In genomic region chr3:120017692-120018091, GRCh38 we compare ENCODE assay signal across 21 cellular contexts.
DNase-seq lines count a peak whose midpoint lies in the region; ATAC-seq and TF ChIP-seq lines count a peak whose summit lies in the region.
"Had no signal": no experiment of that assay in that cellular context is flagged by ENCODE, and none has a peak within 500 bp of the region (broad histone marks: within the 10 kb centered on the region; RNA-seq: fewer than 3 reads in every experiment).

No MANE protein-coding gene starts in this region.

- DNase-seq in stimulated activated naive CD8-positive, alpha-beta T cell treated with anti-CD3 and anti-CD28 coated beads, Interleukin-15, Interleukin-2, amounts not matched to agents 100 U/mL and 50 U/mL, for 24 hours: no peak
- DNase-seq in GM23338 (ENCODE audit: low spot score) (no peak), WTC11 (ENCODE audit: low spot score) (no peak), left lobe of liver (ENCODE audit: low spot score) (no peak), immature natural killer cell (no peak), SJCRH30 (no peak)
- DNase-seq: Calu3; CD8-positive, alpha-beta memory T cell; DMS153; H9; NCI-H1048; NCI-H1417 treated with DMSO at 0.1 percent for 48 hours; NCI-H187; NCI-H2107; NCI-H446 treated with DMSO at 0.1 percent for 48 hours; NCI-H526 treated with DMSO at 0.1 percent for 48 hours; OCI-M1 had no signal

- H3K36me3 ChIP-seq in GM23338 (ENCODE audit: insufficient read depth) (no peaks in the 10 kb centered on the region), SJCRH30 (peaks cover 2% of the 10 kb centered on the region; the same call in 1 of the 2 replicates)
- H3K36me3 ChIP-seq: BLaER1 treated with 17β-estradiol and CSF1 and Interleukin-3, amounts not matched to agents 10 nM and 100 nM had no signal

- H3K36me3 Mint-ChIP-seq in stimulated activated naive CD8-positive, alpha-beta T cell treated with anti-CD3 and anti-CD28 coated beads, Interleukin-15, Interleukin-2, amounts not matched to agents 100 ng/mL and 50 ng/mL, for 24 hours (ENCODE audit: low read depth): peaks cover 4% of the 10 kb centered on the region
- H3K36me3 Mint-ChIP-seq in GM23338 (ENCODE audit: low read depth): no peaks in the 10 kb centered on the region
- no peaks in the 10 kb centered on the region for H3K36me3 Mint-ChIP-seq in WTC11
- no peaks in the 10 kb centered on the region for H3K36me3 Mint-ChIP-seq in immature natural killer cell

- peaks cover 40% of the 10 kb centered on the region for H4K20me1 ChIP-seq in GM23338 (replicated peaks; ENCODE audit: insufficient read depth)

- H3K27me3 ChIP-seq in GM23338 (ENCODE audit: insufficient read depth) (no peaks in the 10 kb centered on the region), SJCRH30 (no peaks in the 10 kb centered on the region)
- H3K27me3 ChIP-seq: BLaER1 treated with 17β-estradiol and CSF1 and Interleukin-3, amounts not matched to agents 10 nM and 100 nM; SJSA1 had no signal

- CTCF ChIA-PET in WTC11 (lab: Charles Lee): no interaction called here

- ATAC-seq in stimulated activated naive CD8-positive, alpha-beta T cell treated with anti-CD3 and anti-CD28 coated beads, Interleukin-15, Interleukin-2, amounts not matched to agents 100 U/mL and 50 U/mL, for 24 hours: no peak
- ATAC-seq in GM23338 (no peak), WTC11 (no peak), left lobe of liver (no peak)

- H3K27ac Mint-ChIP-seq in stimulated activated naive CD8-positive, alpha-beta T cell treated with anti-CD3 and anti-CD28 coated beads, Interleukin-15, Interleukin-2, amounts not matched to agents 100 ng/mL and 50 ng/mL, for 24 hours: peak overlapping the region; percentile 9
- H3K27ac Mint-ChIP-seq in GM23338 (peak overlapping the region; percentile 9; the same call in 1 of the 2 replicates), WTC11 (peak overlapping the region; percentile 62; the same call in 1 of the 2 replicates), immature natural killer cell (peak overlapping the region in 2 of 6 donors; percentile 38 to 41)

- peaks cover 100% of the 10 kb centered on the region for H3K79me2 ChIP-seq in GM23338 (replicated peaks; ENCODE audit: insufficient read depth)

- no peak overlapping the region for H3K4me3 Mint-ChIP-seq in stimulated activated naive CD8-positive, alpha-beta T cell treated with anti-CD3 and anti-CD28 coated beads, Interleukin-15, Interleukin-2, amounts not matched to agents 100 ng/mL and 50 ng/mL, for 24 hours
- H3K4me3 Mint-ChIP-seq in GM23338 (no peak overlapping the region), WTC11 (no peak overlapping the region), immature natural killer cell (no peak overlapping the region)
- H3K4me3 Mint-ChIP-seq: H9 had no signal

- 0 out of 2 replicates have a peak, but pooled peaks cover 3% of the 10 kb centered on the region for H3K9me3 ChIP-seq in SJCRH30 (replicated peaks)
- H3K9me3 ChIP-seq: SJSA1 had no signal

- H3K9me2 ChIP-seq in GM23338 (ENCODE audit: insufficient read depth): no peaks in the 10 kb centered on the region

- no peaks in the 10 kb centered on the region for H3K27me3 Mint-ChIP-seq in stimulated activated naive CD8-positive, alpha-beta T cell treated with anti-CD3 and anti-CD28 coated beads, Interleukin-15, Interleukin-2, amounts not matched to agents 100 ng/mL and 50 ng/mL, for 24 hours
- no peaks in the 10 kb centered on the region for H3K27me3 Mint-ChIP-seq in GM23338 (ENCODE audit: insufficient read depth, low read depth, poor library complexity)
- no peaks in the 10 kb centered on the region for H3K27me3 Mint-ChIP-seq in WTC11 (ENCODE audit: low read depth)
- no peaks in the 10 kb centered on the region for H3K27me3 Mint-ChIP-seq in immature natural killer cell (ENCODE audit: low read depth in 3 of 3)
- H3K27me3 Mint-ChIP-seq: CD8-positive, alpha-beta memory T cell; IgD-negative memory B cell had no signal

- H3K4me1 ChIP-seq in GM23338 (ENCODE audit: insufficient read depth) (peaks cover 10% of the 10 kb centered on the region), SJCRH30 (0 out of 2 replicates have a peak, but pooled peaks cover 4% of the 10 kb centered on the region)

- no peak overlapping the region for H3K4me2 ChIP-seq in GM23338
- H3K4me2 ChIP-seq: BLaER1 treated with 17β-estradiol and CSF1 and Interleukin-3, amounts not matched to agents 10 nM and 100 nM had no signal

- no peak for TF ChIP-seq CTCF in GM23338 (conservative IDR thresholded peaks at IDR 0.05; ENCODE audit: low read depth in 2 of 2)
- no peak for TF ChIP-seq CTCF in WTC11 (IDR thresholded peaks at IDR 0.05)

- no peaks in the 10 kb centered on the region for H3F3A ChIP-seq in GM23338 (replicated peaks; ENCODE audit: low read depth)

- peaks cover 67% of the 10 kb centered on the region for H3K4me1 Mint-ChIP-seq in stimulated activated naive CD8-positive, alpha-beta T cell treated with anti-CD3 and anti-CD28 coated beads, Interleukin-15, Interleukin-2, amounts not matched to agents 100 ng/mL and 50 ng/mL, for 24 hours (ENCODE audit: low read depth)
- H3K4me1 Mint-ChIP-seq in GM23338 (peaks cover 26% of the 10 kb centered on the region), WTC11 (peaks cover 34% of the 10 kb centered on the region), immature natural killer cell (peaks cover 73 to 96% of the 10 kb centered on the region in 2 donors)

- H3K9me3 Mint-ChIP-seq in stimulated activated naive CD8-positive, alpha-beta T cell treated with anti-CD3 and anti-CD28 coated beads, Interleukin-15, Interleukin-2, amounts not matched to agents 100 ng/mL and 50 ng/mL, for 24 hours: no peaks in the 10 kb centered on the region
- H3K9me3 Mint-ChIP-seq in GM23338 (no peaks in the 10 kb centered on the region), WTC11 (no peaks in the 10 kb centered on the region), immature natural killer cell (no peaks in the 10 kb centered on the region)
- H3K9me3 Mint-ChIP-seq: CD8-positive, alpha-beta memory T cell; H9; IgD-negative memory B cell had no signal

- H3K27ac ChIP-seq in GM23338 (ENCODE audit: low read depth) (no peak overlapping the region), SJCRH30 (no peak overlapping the region)
- H3K27ac ChIP-seq: BLaER1 treated with 17β-estradiol and CSF1 and Interleukin-3, amounts not matched to agents 10 nM and 100 nM; SJSA1 had no signal

- POLR2A ChIA-PET in WTC11 (lab: Charles Lee): no interaction called here

- H3K4me3 ChIP-seq in GM23338 (no peak overlapping the region), SJCRH30 (no peak overlapping the region)
- H3K4me3 ChIP-seq: BLaER1 treated with 17β-estradiol and CSF1 and Interleukin-3, amounts not matched to agents 10 nM and 100 nM; SJSA1 had no signal

- H2AFZ ChIP-seq in GM23338: no peak overlapping the region

TF ChIP-seq in GM23338, 12 proteins besides CTCF, POLR2A, EP300 and RAD21:
- TF ChIP-seq STAT1 (IDR thresholded peaks at IDR 0.05; ENCODE audit: unreplicated experiment): no peak

TF ChIP-seq in WTC11, 78 proteins besides CTCF, POLR2A, EP300 and RAD21:
- TF ChIP-seq CBFB (CRISPR knock-in tag; IDR thresholded peaks at IDR 0.05; ENCODE audit: low read depth) (no peak), FOXP1 (CRISPR knock-in tag; IDR thresholded peaks at IDR 0.05; ENCODE audit: borderline replicate concordance) (no peak), IRF2 (CRISPR knock-in tag; IDR thresholded peaks at IDR 0.05; ENCODE audit: borderline replicate concordance, low read depth) (no peak), RORB (CRISPR knock-in tag; IDR thresholded peaks at IDR 0.05) (no peak), ZNF232 (CRISPR knock-in tag; IDR thresholded peaks at IDR 0.05) (no peak), ATF2 (CRISPR knock-in tag; IDR thresholded peaks at IDR 0.05; ENCODE audit: borderline replicate concordance, low read depth) (no peak), NR2C2 (CRISPR knock-in tag; IDR thresholded peaks at IDR 0.05) (no peak), FOXP4 (CRISPR knock-in tag; IDR thresholded peaks at IDR 0.05) (no peak)
